8 cellular contexts compared by ENCODE assay signal in the genomic region with DNA sequence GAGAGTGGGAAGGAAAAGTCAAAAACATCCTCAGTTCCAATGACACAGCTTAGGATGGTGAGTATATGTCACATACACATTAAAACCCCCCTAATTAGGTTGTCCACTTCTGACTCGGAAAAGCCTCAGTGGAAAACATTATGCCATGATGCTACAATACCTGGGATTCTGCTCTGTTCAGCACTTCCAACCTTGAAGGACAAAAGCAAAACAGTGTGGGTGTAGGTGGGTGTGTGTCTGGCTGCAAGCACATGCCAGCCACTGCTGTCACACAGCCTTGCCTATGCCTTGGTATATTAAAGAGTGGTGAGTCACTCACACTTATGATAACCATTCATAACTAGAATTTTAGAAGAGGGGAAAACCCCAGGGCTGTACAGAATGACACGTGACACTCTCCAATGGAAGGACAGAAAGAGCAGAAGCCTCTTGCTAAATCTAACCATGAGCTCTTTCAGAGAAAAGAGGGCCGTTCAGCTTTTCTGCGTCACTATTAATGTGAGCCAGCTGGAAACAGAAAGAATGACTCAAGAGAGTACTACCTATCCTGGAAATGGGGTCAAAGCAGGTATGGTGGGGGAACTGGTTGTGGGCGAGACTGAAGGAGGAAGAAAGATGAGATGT.
DNase-seq lines count a peak whose midpoint lies in the region; ATAC-seq and TF ChIP-seq lines count a peak whose summit lies in the region.

No MANE protein-coding gene starts in this region.

- no peak for TF ChIP-seq CTCF in GM06990 (IDR thresholded peaks at IDR 0.05; ENCODE audit: insufficient read depth, low read length, poor library complexity, severe bottlenecking)

- H3K4me3 Mint-ChIP-seq in IgD-negative memory B cell: peak overlapping the region in 3 of 4 donors; percentile 50 to 78 (median 75)
- peak overlapping the region; percentile 56 for H3K4me3 Mint-ChIP-seq in activated naive CD8-positive, alpha-beta T cell

- H3K27me3 Mint-ChIP-seq in IgD-negative memory B cell: no peaks in the 10 kb centered on the region
- no peaks in the 10 kb centered on the region for H3K27me3 Mint-ChIP-seq in activated naive CD8-positive, alpha-beta T cell

- DNase-seq in GM06990 (ENCODE audit: extremely low read depth, insufficient read length) (peak; percentile 82), posterior vena cava (ENCODE audit: low spot score) (no peak), NCI-H510A (lab: John Stamatoyannopoulos, UW) (no peak), NCI-H774 (lab: John Stamatoyannopoulos, UW) (no peak)
- DNase-seq in stimulated activated CD8-positive, alpha-beta memory T cell treated with anti-CD3 and anti-CD28 coated beads, Interleukin-15, amount 100 ng/mL, for 48 hours (ENCODE audit: low read depth in 2 of 2): peak; percentile 49 to 54

- intact Hi-C loops in posterior vena cava (cut with DNase I): no loop called here

- H3K36me3 Mint-ChIP-seq in IgD-negative memory B cell: peaks cover 4% of the 10 kb centered on the region
- peaks cover 13% of the 10 kb centered on the region for H3K36me3 Mint-ChIP-seq in activated naive CD8-positive, alpha-beta T cell

- peaks cover 18 to 21% (median 20%) of the 10 kb centered on the region in 3 donors for H3K4me1 Mint-ChIP-seq in IgD-negative memory B cell
- peaks cover 22% of the 10 kb centered on the region for H3K4me1 Mint-ChIP-seq in activated naive CD8-positive, alpha-beta T cell (ENCODE audit: low read depth)

- ATAC-seq in GM21423 (IDR thresholded peaks at IDR 0.05; ENCODE audit: unreplicated experiment): peak; percentile 90

- peaks cover 2 to 19% (median 14%) of the 10 kb centered on the region in 3 donors for H3K9me3 Mint-ChIP-seq in IgD-negative memory B cell
- peaks cover 17% of the 10 kb centered on the region for H3K9me3 Mint-ChIP-seq in activated naive CD8-positive, alpha-beta T cell (ENCODE audit: low read depth)

- H3K36me3 ChIP-seq in GM06990 (ENCODE audit: control insufficient read depth, insufficient read depth, low read length): no peaks in the 10 kb centered on the region

- H3K4me3 ChIP-seq in GM06990 (replicated peaks; ENCODE audit: low read depth, low read length): peak overlapping the region; percentile 28; the same call in 1 of the 2 replicates

- no peaks in the 10 kb centered on the region for H3K27me3 ChIP-seq in GM06990 (replicated peaks; ENCODE audit: control insufficient read depth, insufficient read depth, low read length)

- H3K27ac Mint-ChIP-seq in IgD-negative memory B cell: peak overlapping the region in 1 of 3 donors; percentile 31
- H3K27ac Mint-ChIP-seq in activated naive CD8-positive, alpha-beta T cell: peak overlapping the region; percentile 95

Comparison
In these comparisons a context has a peak if more than half of its experiments do, and no peak if none do; other contexts are left out.
1. DNase-seq: peak in GM06990 (single experiment) and stimulated activated CD8-positive, alpha-beta memory T cell treated with anti-CD3 and anti-CD28 coated beads, Interleukin-15, amount 100 ng/mL, for 48 hours (2 of 2); none in posterior vena cava (single experiment), NCI-H510A (single experiment) and NCI-H774 (single experiment).